In genomic region chr3:180912304-180913226, GRCh38 we compare ENCODE assay signal across 8 cellular contexts. TPM values are rescaled to one million over a fixed set of nuclear protein-coding genes. Genes with fewer than 3 reads are reported as not detected.
A peak's percentile ranks its signal among the peaks of the same experiment; 100 is the strongest.
DNase-seq lines count a peak whose midpoint lies in the region; ATAC-seq and TF ChIP-seq lines count a peak whose summit lies in the region.

TSS of gene FXR1 (plus strand) at chr3:180912670. CDS start at chr3:180912686, 16 bp downstream.

- DNase-seq in DMS114 treated with DMSO at 0.1 percent for 48 hours (lab: John Stamatoyannopoulos, UW; ENCODE audit: unreplicated experiment): peak; percentile 70
- peak; percentile 66 for DNase-seq in HuH-7.5 (ENCODE audit: low spot score)
- peak; percentile 89 for DNase-seq in activated T-cell treated with anti-CD3 and anti-CD28 coated beads for 1 hour (ENCODE audit: low read depth)
- DNase-seq in epithelial cell of esophagus (ENCODE audit: low read depth): peak; percentile 87
- DNase-seq in mucosa of descending colon: peak; percentile 94 to 96 (median 94)
- DNase-seq in stimulated activated CD8-positive, alpha-beta memory T cell treated with anti-CD3 and anti-CD28 coated beads, Interleukin-4, amount 100 ng/mL, for 4 hours (ENCODE audit: low read depth in 2 of 2, low spot score in 1 of 2): peak; percentile 67 to 77

- H3K9ac ChIP-seq in OCI-LY3 (ENCODE audit: low read length): peak within 1 kb of the TSS; percentile 91

- no peaks in the 10 kb centered on the region for H3K9me3 ChIP-seq in OCI-LY3 (ENCODE audit: insufficient read depth, low read length)
- H3K9me3 ChIP-seq in mucosa of descending colon: no peaks in the 10 kb centered on the region

- peak within 1 kb of the TSS; percentile 98 for H3K4me3 ChIP-seq in OCI-LY3 (ENCODE audit: low read length)
- peak within 1 kb of the TSS; percentile 97 for H3K4me3 ChIP-seq in epithelial cell of esophagus (ENCODE audit: low read length)
- H3K4me3 ChIP-seq in mucosa of descending colon: peak within 1 kb of the TSS; percentile 78

- H3K4me1 ChIP-seq in OCI-LY3 (ENCODE audit: low read length) (peaks cover 24% of the 10 kb centered on the region), mucosa of descending colon (ENCODE audit: low read depth) (peaks cover 5% of the 10 kb centered on the region)

- peaks cover 56% of the 10 kb centered on the region for H3K79me2 ChIP-seq in OCI-LY3 (ENCODE audit: low read length)

- ATAC-seq in GM21526 (IDR thresholded peaks at IDR 0.05; ENCODE audit: low FRiP score, unreplicated experiment) (peak; percentile 99), mucosa of descending colon (peak; percentile 99)

- peak within 1 kb of the TSS; percentile 94 for H3K4me2 ChIP-seq in OCI-LY3 (ENCODE audit: low read length)

- H3K27ac ChIP-seq in OCI-LY3 (ENCODE audit: low read length): peak within 1 kb of the TSS; percentile 80

- H2AFZ ChIP-seq in OCI-LY3 (ENCODE audit: low read depth, low read length): peak within 1 kb of the TSS; percentile 95

- H3K36me3 ChIP-seq in OCI-LY3 (replicated peaks; ENCODE audit: low read depth, low read length): peaks cover 18% of the 10 kb centered on the region
- H3K36me3 ChIP-seq in mucosa of descending colon (ENCODE audit: low read depth): no peaks in the 10 kb centered on the region

- H4K20me1 ChIP-seq in OCI-LY3 (ENCODE audit: insufficient read depth, low read length): peaks cover 47% of the 10 kb centered on the region

- TF ChIP-seq CTCF in OCI-LY3 (IDR thresholded peaks at IDR 0.05; ENCODE audit: low read depth, low read length) (peak; percentile 53), epithelial cell of esophagus (IDR thresholded peaks at IDR 0.05; ENCODE audit: insufficient read depth, low read depth, low read length, missing control alignments) (peak; percentile 68), mucosa of descending colon (IDR thresholded peaks at IDR 0.05) (peak; percentile 74)

- no peaks in the 10 kb centered on the region for H3K27me3 ChIP-seq in OCI-LY3 (ENCODE audit: low read depth, low read length)

- intact Hi-C loops in mucosa of descending colon (cut with DNase I, micrococcal nuclease): no loop called here

RNA-seq across cellular contexts. Expression of gene FXR1, which starts in this region (rescaled TPM):
- total RNA-seq in mucosa of descending colon: 100 to 1,000 TPM in 1 of 3 donors, 10 to 100 TPM in 2; 52.5 to 131 (median 65.2) TPM

Comparison
In these comparisons a context has a peak if more than half of its experiments do, and no peak if none do; other contexts are left out.
1. Peak in every context shown above with its lines: DNase-seq, ATAC-seq, H3K4me3 ChIP-seq and H3K27ac ChIP-seq.